8 cellular contexts compared by ENCODE assay signal in genomic region chr12:104720346-104721064, GRCh38.
DNase-seq lines count a peak whose midpoint lies in the region; ATAC-seq and TF ChIP-seq lines count a peak whose summit lies in the region.

No MANE protein-coding gene starts in this region.

- peaks cover 54% of the 10 kb centered on the region for H3K4me1 Mint-ChIP-seq in activated T-cell treated with anti-CD3 and anti-CD28 coated beads, Interleukin-2, amount 50 U/mL, for 24 hours (ENCODE audit: low read depth)

- no peaks in the 10 kb centered on the region for H3K9me3 Mint-ChIP-seq in activated T-cell treated with anti-CD3 and anti-CD28 coated beads, Interleukin-2, amount 50 U/mL, for 24 hours

- H3K9me3 ChIP-seq in cardiac muscle cell (ENCODE audit: low read depth): no peaks in the 10 kb centered on the region

- ATAC-seq in HG03432 (IDR thresholded peaks at IDR 0.05; ENCODE audit: unreplicated experiment) (peak; percentile 46), HG03025 (IDR thresholded peaks at IDR 0.05; ENCODE audit: low FRiP score, unreplicated experiment) (no peak), HG02610 (IDR thresholded peaks at IDR 0.05; ENCODE audit: unreplicated experiment) (no peak), GM19324 (IDR thresholded peaks at IDR 0.05; ENCODE audit: low FRiP score, unreplicated experiment) (no peak)

- H3K4me3 ChIP-seq in AG09309 (ENCODE audit: control insufficient read depth, low read depth, low read length) (peak overlapping the region; percentile 17), cardiac muscle cell (no peak overlapping the region)

- H3K27ac Mint-ChIP-seq in activated T-cell treated with anti-CD3 and anti-CD28 coated beads, Interleukin-2, amount 50 U/mL, for 24 hours: peak overlapping the region; percentile 90

- no peaks in the 10 kb centered on the region for H3K27me3 ChIP-seq in cardiac muscle cell

- peak overlapping the region; percentile 20 for H3K27ac ChIP-seq in cardiac muscle cell

- H3K27me3 Mint-ChIP-seq in activated T-cell treated with anti-CD3 and anti-CD28 coated beads, Interleukin-2, amount 50 U/mL, for 24 hours: no peaks in the 10 kb centered on the region

- H3K36me3 Mint-ChIP-seq in activated T-cell treated with anti-CD3 and anti-CD28 coated beads, Interleukin-2, amount 50 U/mL, for 24 hours (ENCODE audit: low read depth): no peaks in the 10 kb centered on the region

- no peak for TF ChIP-seq CTCF in AG09309 (IDR thresholded peaks at IDR 0.05; ENCODE audit: control insufficient read depth, insufficient read depth, low read depth, low read length, missing control alignments)
- TF ChIP-seq CTCF in cardiac muscle cell (IDR thresholded peaks at IDR 0.05; ENCODE audit: low read depth, low read length): no peak

- no peak for DNase-seq in AG09309 (ENCODE audit: low read depth)
- DNase-seq in activated T-cell treated with anti-CD3 and anti-CD28 coated beads, Interleukin-2, amount 50 U/mL, for 24 hours: peak; percentile 68
- DNase-seq in cardiac muscle cell (ENCODE audit: low read depth in 1 of 2, low spot score in 1 of 2): peak in 1 of 2 donors; percentile 26
- peak; percentile 16 to 29 (median 25) for DNase-seq in stimulated activated CD4-positive, alpha-beta T cell treated with anti-CD3 and anti-CD28 coated beads, Interleukin-1b, Interleukin-23, amount 100 ng/mL, for 24 hours (ENCODE audit: low read depth in 4 of 4, low spot score in 1 of 4)

- no peaks in the 10 kb centered on the region for H3K36me3 ChIP-seq in cardiac muscle cell

- peak overlapping the region; percentile 74 for H3K4me3 Mint-ChIP-seq in activated T-cell treated with anti-CD3 and anti-CD28 coated beads, Interleukin-2, amount 50 U/mL, for 24 hours

- H3K4me1 ChIP-seq in cardiac muscle cell (ENCODE audit: low read depth): peaks cover 25% of the 10 kb centered on the region
